In genomic region chr19:47781590-47782318, GRCh38 we compare ENCODE assay signal across 12 cellular contexts. TPM values are rescaled to one million over a fixed set of nuclear protein-coding genes. Genes with fewer than 3 reads are reported as not detected.
DNase-seq lines count a peak whose midpoint lies in the region; ATAC-seq and TF ChIP-seq lines count a peak whose summit lies in the region.
"Had no signal": no experiment of that assay in that cellular context is flagged by ENCODE, and none has a peak within 500 bp of the region (broad histone marks: within the 10 kb centered on the region; RNA-seq: fewer than 3 reads in every experiment).

No MANE protein-coding gene starts in this region.

- CTCF ChIA-PET in Caco-2 (lab: Charles Lee), result interaction anchor here (1.4 kb wide), 1 partner anchor 16 kb away, joined by 3 read pairs; no protein-coding TSS in a partner anchor

- H3K27me3 Mint-ChIP-seq in Caco-2 (ENCODE audit: insufficient read depth, unreplicated experiment), result no peaks in the 10 kb centered on the region

- H3K4me1 Mint-ChIP-seq in Caco-2 (ENCODE audit: low read depth, unreplicated experiment), result peaks cover 20% of the 10 kb centered on the region

- no peaks in the 10 kb centered on the region for H3K9me3 Mint-ChIP-seq in Caco-2 (ENCODE audit: unreplicated experiment)

- POLR2A ChIA-PET in Caco-2 (lab: Charles Lee), result no interaction called here

- no TSS peak for BruUV-seq in Caco-2 (replicated peaks; lab: Mats Ljungman, UMichigan)

- H3K27ac ChIP-seq in right cardiac atrium (ENCODE audit: low read length) (peak overlapping the region; percentile 61), rectal smooth muscle tissue (ENCODE audit: low read depth, low read length) (no peak overlapping the region)

- no peak for DNase-seq in Caco-2
- peak in 45 of 56 donors; percentile 6 to 81 (median 37) for DNase-seq in amygdala (lab: John Stamatoyannopoulos, UW)
- peak; percentile 48 to 80 (median 72) for DNase-seq in right cardiac atrium
- no peak for DNase-seq in DMS 273 (lab: John Stamatoyannopoulos, UW; ENCODE audit: unreplicated experiment)
- no peak for DNase-seq in NCI-H526 treated with DMSO at 0.1 percent for 48 hours (lab: John Stamatoyannopoulos, UW)
- DNase-seq in NCI-H774 (lab: John Stamatoyannopoulos, UW), result no peak

- 24% methylated on average over 9 of the region's 9 CpGs for WGBS in right cardiac atrium

- H3K27ac Mint-ChIP-seq in Caco-2 (ENCODE audit: unreplicated experiment), result peak overlapping the region; percentile 15

- ATAC-seq in right cardiac atrium (peak in 1 of 2 donors; percentile 10), GM21447 (IDR thresholded peaks at IDR 0.05; ENCODE audit: unreplicated experiment) (no peak)
- ATAC-seq: HCT116, mucosa of descending colon had no signal

- intact Hi-C loops in Caco-2 (cut with micrococcal nuclease; ENCODE audit: unreplicated experiment) (no loop called here), right cardiac atrium (cut with DNase I) (no loop called here)

- peaks cover 55% of the 10 kb centered on the region for H3K36me3 Mint-ChIP-seq in Caco-2 (ENCODE audit: insufficient read depth, unreplicated experiment)

- H3K27me3 ChIP-seq in Caco-2 (replicated peaks; ENCODE audit: control insufficient read depth, insufficient read depth, low read length) (no peaks in the 10 kb centered on the region), right cardiac atrium (ENCODE audit: control insufficient read depth, insufficient read depth) (no peaks in the 10 kb centered on the region), rectal smooth muscle tissue (ENCODE audit: control insufficient read depth, insufficient read depth, low read length) (no peaks in the 10 kb centered on the region)

- H3K36me3 ChIP-seq in Caco-2 (ENCODE audit: control insufficient read depth, insufficient read depth, low read length) (peaks cover 3% of the 10 kb centered on the region), rectal smooth muscle tissue (ENCODE audit: control insufficient read depth, insufficient read depth, low read length) (peaks cover 29% of the 10 kb centered on the region)

- H3K9ac ChIP-seq in rectal smooth muscle tissue (ENCODE audit: low read length), result no peak overlapping the region

- H3K9me3 ChIP-seq in Caco-2, result no peaks in the 10 kb centered on the region
- no peaks in the 10 kb centered on the region for H3K9me3 ChIP-seq in right cardiac atrium (ENCODE audit: control insufficient read depth, low read length)
- H3K9me3 ChIP-seq: mucosa of descending colon had no signal

- no peak for TF ChIP-seq CTCF in Caco-2 (IDR thresholded peaks at IDR 0.05; ENCODE audit: insufficient read depth in 1 of 2, low read depth in 1 of 2, low read length in 1 of 2, severe bottlenecking in 1 of 2, unreplicated experiment in 1 of 2)

- H3K4me3 ChIP-seq in Caco-2 (ENCODE audit: low read depth, low read length), result no peak overlapping the region
- no peak overlapping the region for H3K4me3 ChIP-seq in right cardiac atrium (ENCODE audit: low read length)
- peak overlapping the region; percentile 35 for H3K4me3 ChIP-seq in rectal smooth muscle tissue (ENCODE audit: low read length)
- H3K4me3 ChIP-seq: mucosa of descending colon had no signal

- H3K4me1 ChIP-seq in Caco-2 (peaks cover 14% of the 10 kb centered on the region), right cardiac atrium (ENCODE audit: control insufficient read depth, insufficient read depth, low read length) (peaks cover 8% of the 10 kb centered on the region), rectal smooth muscle tissue (ENCODE audit: control insufficient read depth, insufficient read depth, low read length) (peaks cover 13% of the 10 kb centered on the region)

- H3K4me3 Mint-ChIP-seq in Caco-2 (ENCODE audit: unreplicated experiment), result no peak overlapping the region

RNA-seq across cellular contexts. Expression of gene SELENOW, which starts 3.3 kb away (rescaled TPM):
- total RNA-seq in Caco-2 (2022) (110 and 119 TPM in 2 replicates), right cardiac atrium (1,000 to 10,000 TPM in 2 of 4 donors, 100 to 1,000 TPM in 2; 857 to 1,126 (median 1,037) TPM)
- 1,795 TPM for polyA plus RNA-seq in right cardiac atrium

RNA-seq across cellular contexts. Expression of gene TPRX1, which starts 22.6 kb away (rescaled TPM):
- not detected in 2 replicates for total RNA-seq in Caco-2 (2022)
- total RNA-seq in right cardiac atrium, result not detected
- polyA plus RNA-seq in right cardiac atrium, result not detected
- total RNA-seq: mucosa of descending colon; T-helper 1 cell treated with Interleukin-12 subunit alpha and Interleukin-12 subunit beta and Interleukin-4 antibody, amounts not matched to agents 30 ng/mL and 1 ng/mL, for 36 hours had no signal
- polyA plus RNA-seq: esophagus had no signal

RNA-seq across cellular contexts. Expression of gene NOP53, which starts 36.4 kb away (rescaled TPM):
- total RNA-seq in Caco-2 (2022) (347 and 360 TPM in 2 replicates), right cardiac atrium (100 to 1,000 TPM; 191 to 248 (median 237) TPM)
- polyA plus RNA-seq in right cardiac atrium, result 322 TPM

RNA-seq across cellular contexts. Expression of gene CRX, which starts 40.0 kb away (rescaled TPM):
- total RNA-seq in Caco-2 (2022), result not detected in 2 replicates
- not detected for total RNA-seq in right cardiac atrium
- polyA plus RNA-seq in right cardiac atrium, result not detected
- total RNA-seq: mucosa of descending colon; T-helper 1 cell treated with Interleukin-12 subunit alpha and Interleukin-12 subunit beta and Interleukin-4 antibody, amounts not matched to agents 30 ng/mL and 1 ng/mL, for 36 hours had no signal
- polyA plus RNA-seq: esophagus had no signal

Comparison
In these comparisons a context has a peak if more than half of its experiments do, and no peak if none do; other contexts are left out.
1. DNase-seq: peak in amygdala (45 of 56) and right cardiac atrium (3 of 3); none in Caco-2 (0 of 2), DMS 273 (single experiment), NCI-H526 treated with DMSO at 0.1 percent for 48 hours (single experiment) and NCI-H774 (single experiment).